ENCODE assay signal across 1 cellular context in the genomic region with DNA sequence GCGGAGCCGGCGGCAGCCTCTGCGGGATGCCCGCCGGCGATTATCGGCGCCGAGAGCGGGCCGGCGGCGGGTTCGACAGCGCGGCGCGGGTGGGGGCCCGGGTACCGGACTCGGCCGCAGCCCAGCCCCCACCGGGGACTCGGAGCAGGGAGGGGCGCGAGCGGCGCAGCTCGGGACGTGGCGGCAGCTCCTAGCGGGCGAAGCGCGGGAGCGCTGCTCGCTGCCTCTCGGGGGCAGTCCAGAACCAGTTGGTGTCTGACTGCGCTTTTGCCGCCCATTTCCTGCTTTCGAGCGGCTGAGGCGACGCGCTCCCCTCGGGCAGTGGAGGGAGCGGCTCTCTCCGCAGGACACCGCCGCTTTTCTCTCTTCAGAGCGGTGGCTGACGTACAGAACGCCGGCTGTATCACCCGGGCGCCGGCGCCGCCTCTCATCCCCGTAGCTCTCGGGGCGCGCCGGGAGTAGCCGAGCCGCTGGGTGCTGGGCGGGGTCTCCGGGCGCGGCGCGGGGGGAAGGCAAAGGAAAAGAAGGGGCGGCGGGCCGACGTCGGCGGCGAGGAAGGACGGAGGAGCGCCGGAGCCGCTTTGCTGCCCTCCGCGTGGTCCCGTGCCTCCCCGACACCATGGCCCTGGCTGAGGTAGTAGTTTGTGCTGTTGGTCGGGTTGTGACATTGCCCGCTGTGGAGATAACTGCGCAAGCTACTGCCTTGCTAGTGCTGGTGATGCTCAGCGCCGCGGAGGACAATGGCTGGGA.
A peak's percentile ranks its signal among the peaks of the same experiment; 100 is the strongest.
TF ChIP-seq lines count a peak whose summit lies in the region.

No MANE protein-coding gene starts in this region.

TF ChIP-seq in HepG2, 621 proteins besides CTCF, POLR2A, EP300 and RAD21 (continued from another document and continues in another):
- TF ChIP-seq, protein P1, sequence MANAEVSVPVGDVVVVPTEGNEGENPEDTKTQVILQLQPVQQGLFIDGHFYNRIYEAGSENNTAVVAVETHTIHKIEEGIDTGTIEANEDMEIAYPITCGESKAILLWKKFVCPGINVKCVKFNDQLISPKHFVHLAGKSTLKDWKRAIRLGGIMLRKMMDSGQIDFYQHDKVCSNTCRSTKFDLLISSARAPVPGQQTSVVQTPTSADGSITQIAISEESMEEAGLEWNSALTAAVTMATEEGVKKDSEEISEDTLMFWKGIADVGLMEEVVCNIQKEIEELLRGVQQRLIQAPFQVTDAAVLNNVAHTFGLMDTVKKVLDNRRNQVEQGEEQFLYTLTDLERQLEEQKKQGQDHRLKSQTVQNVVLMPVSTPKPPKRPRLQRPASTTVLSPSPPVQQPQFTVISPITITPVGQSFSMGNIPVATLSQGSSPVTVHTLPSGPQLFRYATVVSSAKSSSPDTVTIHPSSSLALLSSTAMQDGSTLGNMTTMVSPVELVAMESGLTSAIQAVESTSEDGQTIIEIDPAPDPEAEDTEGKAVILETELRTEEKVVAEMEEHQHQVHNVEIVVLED (CRISPR knock-in tag; IDR thresholded peaks at IDR 0.05; ENCODE audit: borderline replicate concordance), result no peak
- peak; percentile 1; the same call in 1 of the 2 replicates for TF ChIP-seq ZMYM4 (CRISPR knock-in tag; IDR thresholded peaks at IDR 0.05)
- peak; percentile 37; the same call in 1 of the 2 replicates for TF ChIP-seq TOPORS (CRISPR knock-in tag; IDR thresholded peaks at IDR 0.05)
- TF ChIP-seq, protein P2, sequence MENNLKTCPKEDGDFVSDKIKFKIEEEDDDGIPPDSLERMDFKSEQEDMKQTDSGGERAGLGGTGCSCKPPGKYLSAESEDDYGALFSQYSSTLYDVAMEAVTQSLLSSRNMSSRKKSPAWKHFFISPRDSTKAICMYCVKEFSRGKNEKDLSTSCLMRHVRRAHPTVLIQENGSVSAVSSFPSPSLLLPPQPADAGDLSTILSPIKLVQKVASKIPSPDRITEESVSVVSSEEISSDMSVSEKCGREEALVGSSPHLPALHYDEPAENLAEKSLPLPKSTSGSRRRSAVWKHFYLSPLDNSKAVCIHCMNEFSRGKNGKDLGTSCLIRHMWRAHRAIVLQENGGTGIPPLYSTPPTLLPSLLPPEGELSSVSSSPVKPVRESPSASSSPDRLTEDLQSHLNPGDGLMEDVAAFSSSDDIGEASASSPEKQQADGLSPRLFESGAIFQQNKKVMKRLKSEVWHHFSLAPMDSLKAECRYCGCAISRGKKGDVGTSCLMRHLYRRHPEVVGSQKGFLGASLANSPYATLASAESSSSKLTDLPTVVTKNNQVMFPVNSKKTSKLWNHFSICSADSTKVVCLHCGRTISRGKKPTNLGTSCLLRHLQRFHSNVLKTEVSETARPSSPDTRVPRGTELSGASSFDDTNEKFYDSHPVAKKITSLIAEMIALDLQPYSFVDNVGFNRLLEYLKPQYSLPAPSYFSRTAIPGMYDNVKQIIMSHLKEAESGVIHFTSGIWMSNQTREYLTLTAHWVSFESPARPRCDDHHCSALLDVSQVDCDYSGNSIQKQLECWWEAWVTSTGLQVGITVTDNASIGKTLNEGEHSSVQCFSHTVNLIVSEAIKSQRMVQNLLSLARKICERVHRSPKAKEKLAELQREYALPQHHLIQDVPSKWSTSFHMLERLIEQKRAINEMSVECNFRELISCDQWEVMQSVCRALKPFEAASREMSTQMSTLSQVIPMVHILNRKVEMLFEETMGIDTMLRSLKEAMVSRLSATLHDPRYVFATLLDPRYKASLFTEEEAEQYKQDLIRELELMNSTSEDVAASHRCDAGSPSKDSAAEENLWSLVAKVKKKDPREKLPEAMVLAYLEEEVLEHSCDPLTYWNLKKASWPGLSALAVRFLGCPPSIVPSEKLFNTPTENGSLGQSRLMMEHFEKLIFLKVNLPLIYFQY (CRISPR knock-in tag; IDR thresholded peaks at IDR 0.05; ENCODE audit: borderline replicate concordance), result no peak
- peak; percentile 67 for TF ChIP-seq ZNF770 (CRISPR knock-in tag; IDR thresholded peaks at IDR 0.05)
- TF ChIP-seq NFE2L1 (CRISPR knock-in tag; IDR thresholded peaks at IDR 0.05; ENCODE audit: borderline replicate concordance), result no peak
- peak; percentile 74 for TF ChIP-seq ZNF18 (CRISPR knock-in tag; IDR thresholded peaks at IDR 0.05; ENCODE audit: insufficient replicate concordance)
- TF ChIP-seq ZNF766 (CRISPR knock-in tag; IDR thresholded peaks at IDR 0.05; ENCODE audit: borderline replicate concordance), result no peak
- TF ChIP-seq SIN3A (IDR thresholded peaks at IDR 0.05; ENCODE audit: borderline replicate concordance, low read depth, low read length), result 0 out of 2 replicates have a peak, but pooled peaks have one; percentile 49
- no peak for TF ChIP-seq HDAC6 (IDR thresholded peaks at IDR 0.05; ENCODE audit: low read depth, low read length)
- TF ChIP-seq ZNF569 (CRISPR knock-in tag; IDR thresholded peaks at IDR 0.05; ENCODE audit: borderline replicate concordance), result no peak
- TF ChIP-seq MYC (CRISPR knock-in tag; IDR thresholded peaks at IDR 0.05; ENCODE audit: borderline replicate concordance), result peak; percentile 50; the same call in 1 of the 2 replicates
- TF ChIP-seq TMF1 (CRISPR knock-in tag; IDR thresholded peaks at IDR 0.05; ENCODE audit: low read depth), result peak; percentile 78; the same call in 1 of the 2 replicates
- TF ChIP-seq, protein P3, sequence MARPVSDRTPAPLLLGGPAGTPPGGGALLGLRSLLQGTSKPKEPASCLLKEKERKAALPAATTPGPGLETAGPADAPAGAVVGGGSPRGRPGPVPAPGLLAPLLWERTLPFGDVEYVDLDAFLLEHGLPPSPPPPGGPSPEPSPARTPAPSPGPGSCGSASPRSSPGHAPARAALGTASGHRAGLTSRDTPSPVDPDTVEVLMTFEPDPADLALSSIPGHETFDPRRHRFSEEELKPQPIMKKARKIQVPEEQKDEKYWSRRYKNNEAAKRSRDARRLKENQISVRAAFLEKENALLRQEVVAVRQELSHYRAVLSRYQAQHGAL (CRISPR knock-in tag; IDR thresholded peaks at IDR 0.05; ENCODE audit: not compliant biosample characterization), result peak; percentile 17
- TF ChIP-seq, protein P4, sequence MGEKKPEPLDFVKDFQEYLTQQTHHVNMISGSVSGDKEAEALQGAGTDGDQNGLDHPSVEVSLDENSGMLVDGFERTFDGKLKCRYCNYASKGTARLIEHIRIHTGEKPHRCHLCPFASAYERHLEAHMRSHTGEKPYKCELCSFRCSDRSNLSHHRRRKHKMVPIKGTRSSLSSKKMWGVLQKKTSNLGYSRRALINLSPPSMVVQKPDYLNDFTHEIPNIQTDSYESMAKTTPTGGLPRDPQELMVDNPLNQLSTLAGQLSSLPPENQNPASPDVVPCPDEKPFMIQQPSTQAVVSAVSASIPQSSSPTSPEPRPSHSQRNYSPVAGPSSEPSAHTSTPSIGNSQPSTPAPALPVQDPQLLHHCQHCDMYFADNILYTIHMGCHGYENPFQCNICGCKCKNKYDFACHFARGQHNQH (CRISPR knock-in tag; IDR thresholded peaks at IDR 0.05), result no peak
- no peak for TF ChIP-seq TBL1XR1 (IDR thresholded peaks at IDR 0.05; ENCODE audit: borderline replicate concordance, low read length, partially characterized antibody)
- no peak for TF ChIP-seq ZNF83 (CRISPR knock-in tag; IDR thresholded peaks at IDR 0.05; ENCODE audit: borderline replicate concordance)
- peak; percentile 86 for TF ChIP-seq TFDP1 (CRISPR knock-in tag; IDR thresholded peaks at IDR 0.05; ENCODE audit: borderline replicate concordance)
- no peak for TF ChIP-seq ZNF460 (CRISPR knock-in tag; IDR thresholded peaks at IDR 0.05; ENCODE audit: borderline replicate concordance)
- TF ChIP-seq ARID5B (CRISPR knock-in tag; IDR thresholded peaks at IDR 0.05), result peak; percentile 39; the same call in 1 of the 2 replicates
- TF ChIP-seq HNRNPL (IDR thresholded peaks at IDR 0.05; ENCODE audit: low read depth, low read length), result 0 out of 2 replicates have a peak, but pooled peaks have one; percentile 26
- no peak for TF ChIP-seq ZNF260 (CRISPR knock-in tag; IDR thresholded peaks at IDR 0.05; ENCODE audit: borderline replicate concordance, low read depth)
- TF ChIP-seq FUBP1 (CRISPR knock-in tag; IDR thresholded peaks at IDR 0.05; ENCODE audit: borderline replicate concordance), result no peak
- no peak for TF ChIP-seq NCOA5 (CRISPR knock-in tag; IDR thresholded peaks at IDR 0.05)
- peak; percentile 26; the same call in 1 of the 2 replicates for TF ChIP-seq ZNF562 (CRISPR knock-in tag; IDR thresholded peaks at IDR 0.05; ENCODE audit: borderline replicate concordance)
- peak; percentile 14; the same call in 1 of the 2 replicates for TF ChIP-seq BCL3 (CRISPR knock-in tag; IDR thresholded peaks at IDR 0.05)
- TF ChIP-seq CREM (IDR thresholded peaks at IDR 0.05), result no peak
- no peak for TF ChIP-seq CREM (CRISPR knock-in tag; IDR thresholded peaks at IDR 0.05)
- TF ChIP-seq THYN1 (CRISPR knock-in tag; IDR thresholded peaks at IDR 0.05; ENCODE audit: borderline replicate concordance, low read depth), result no peak
